In the genomic region with DNA sequence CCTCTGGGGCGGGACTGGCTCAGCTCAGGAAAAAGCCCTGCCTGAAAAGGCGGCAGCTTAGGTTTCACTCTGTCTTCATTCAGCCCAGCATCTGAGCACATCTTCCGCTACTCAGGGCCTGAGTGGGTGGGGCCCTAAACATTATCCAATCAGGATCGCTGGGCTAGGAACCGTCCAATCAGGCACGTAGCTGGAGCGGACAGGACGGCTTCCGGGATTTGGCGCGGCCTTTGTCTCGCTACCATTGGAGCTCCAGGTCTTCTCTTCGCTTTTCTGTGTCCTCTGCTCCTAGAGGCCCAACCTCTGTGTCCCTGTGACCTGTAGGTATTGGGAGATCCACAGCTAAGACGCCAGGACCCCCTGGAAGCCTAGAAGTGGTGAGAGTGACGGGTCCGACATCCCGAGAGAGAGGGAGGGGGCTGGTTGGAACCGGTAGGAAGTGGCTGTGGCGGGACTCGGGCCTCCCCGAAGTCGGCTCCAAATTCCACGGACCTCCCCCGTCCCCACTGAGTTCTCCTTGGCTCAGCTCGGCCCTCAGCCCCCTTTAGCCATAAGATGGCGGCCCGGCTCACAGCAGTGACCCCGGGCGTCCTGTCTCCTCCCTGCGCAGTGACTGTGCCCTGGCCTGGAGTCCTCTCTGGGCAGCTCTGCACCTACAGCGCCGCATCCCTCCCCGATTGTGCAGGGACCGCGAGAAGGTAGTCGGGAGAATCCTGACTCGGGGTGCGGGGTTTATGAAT, we compare ENCODE assay signal across 8 cellular contexts.
DNase-seq lines count a peak whose midpoint lies in the region; ATAC-seq and TF ChIP-seq lines count a peak whose summit lies in the region.

No MANE protein-coding gene starts in this region.

- peak in 1 of 3 donors; percentile 27 for TF ChIP-seq POLR2A in body of pancreas (IDR thresholded peaks at IDR 0.05)

- 22 to 31% methylated on average over 21 to 38 of the region's 38 CpGs for WGBS in body of pancreas, 2 donors

- peak overlapping the region; percentile 44 for H3K4me3 ChIP-seq in BJ (ENCODE audit: low read depth, low read length)
- H3K4me3 ChIP-seq in body of pancreas: no peak overlapping the region

- H3K4me1 ChIP-seq in body of pancreas: no peaks in the 10 kb centered on the region

- H3K27me3 ChIP-seq in BJ (ENCODE audit: control insufficient read depth, insufficient read depth, low read length) (no peaks in the 10 kb centered on the region), body of pancreas (no peaks in the 10 kb centered on the region)

- H3K9me3 ChIP-seq in body of pancreas: no peaks in the 10 kb centered on the region

- DNase-seq in BJ (ENCODE audit: low read depth) (peak; percentile 30), NCI-H2029 treated with DMSO at 0.1 percent for 48 hours (lab: John Stamatoyannopoulos, UW) (peak; percentile 73), body of pancreas (peak; percentile 35 to 70 (median 62)), left lobe of liver (ENCODE audit: low spot score) (peak; percentile 49), stromal cell of bone marrow (ENCODE audit: low read depth) (peak; percentile 66), cerebellar nuclear complex (lab: John Stamatoyannopoulos, UW) (no peak)

- no peak for TF ChIP-seq CTCF in BJ (IDR thresholded peaks at IDR 0.05; ENCODE audit: insufficient read depth, low read depth, low read length)
- no peak for TF ChIP-seq CTCF in body of pancreas (IDR thresholded peaks at IDR 0.05)

- CTCF ChIA-PET in BJ (lab: Yijun Ruan, JAX): no interaction called here

- no peak overlapping the region for H3K27ac ChIP-seq in body of pancreas

- POLR2A ChIA-PET in BJ (lab: Charles Lee): no interaction called here

- intact Hi-C loops in body of pancreas (cut with DNase I): no loop called here

- ATAC-seq in body of pancreas (peak; percentile 96), left lobe of liver (peak; percentile 76), HG03095 (IDR thresholded peaks at IDR 0.05; ENCODE audit: unreplicated experiment) (no peak), GM19452 (IDR thresholded peaks at IDR 0.05; ENCODE audit: unreplicated experiment) (no peak)

- H3K36me3 ChIP-seq in BJ (ENCODE audit: control insufficient read depth, insufficient read depth, low read length) (no peaks in the 10 kb centered on the region), body of pancreas (replicated peaks in 1 of 2; ENCODE audit: insufficient read depth in 1 of 2, low read depth in 2 of 2) (no peaks in the 10 kb centered on the region)

Comparison
In these comparisons a context has a peak if more than half of its experiments do, and no peak if none do; other contexts are left out.
1. DNase-seq: peak in BJ (single experiment), NCI-H2029 treated with DMSO at 0.1 percent for 48 hours (single experiment), body of pancreas (4 of 4), left lobe of liver (single experiment) and stromal cell of bone marrow (single experiment); none in cerebellar nuclear complex (0 of 2).
2. ATAC-seq: peak in body of pancreas (single experiment) and left lobe of liver (single experiment); none in HG03095 (single experiment) and GM19452 (single experiment).